ENCODE assay signal across 8 cellular contexts in the genomic region with DNA sequence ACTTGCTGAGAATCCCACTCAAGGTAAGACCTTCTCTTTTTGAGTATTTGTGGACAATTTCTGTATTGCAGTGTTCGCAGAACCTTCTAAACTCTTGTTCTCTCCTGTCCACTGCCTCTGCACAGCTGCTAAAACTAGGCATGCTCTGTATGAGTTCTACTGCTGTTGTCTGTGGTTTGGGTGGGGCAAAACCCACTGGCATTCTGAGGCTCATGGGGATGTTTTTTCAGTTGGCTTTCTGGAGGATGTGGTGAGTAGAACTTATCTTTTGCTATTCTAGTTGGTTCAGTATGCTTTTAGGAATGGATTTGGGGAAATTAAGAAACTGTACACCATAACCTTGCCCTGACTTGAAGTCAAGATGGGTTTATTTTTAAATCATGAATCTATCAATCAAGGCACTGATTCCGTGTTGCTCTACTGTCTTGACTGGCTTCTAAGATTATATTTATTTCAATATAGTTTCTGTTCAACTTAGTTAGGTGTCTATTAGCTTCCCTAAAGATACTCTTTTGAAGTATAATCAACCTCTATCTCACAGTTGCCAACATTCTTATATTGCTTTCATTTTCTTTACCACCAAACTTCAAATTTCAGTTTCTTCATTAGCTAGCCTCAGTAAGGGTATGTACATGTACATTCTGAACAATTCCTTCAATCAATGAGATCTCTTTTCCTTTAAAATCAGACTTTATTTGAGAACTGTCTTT. TPM values are rescaled to one million over a fixed set of nuclear protein-coding genes. Genes with fewer than 3 reads are reported as not detected.
DNase-seq lines count a peak whose midpoint lies in the region; ATAC-seq and TF ChIP-seq lines count a peak whose summit lies in the region.

No MANE protein-coding gene starts in this region.

- peak overlapping the region; percentile 25 for H3K4me3 ChIP-seq in NB4 (ENCODE audit: low read depth, low read length)

- no peak for TF ChIP-seq POLR2A in NB4 (IDR thresholded peaks at IDR 0.05; ENCODE audit: extremely low read depth, insufficient read length)

- DNase-seq in NB4 (ENCODE audit: low read depth) (peak; percentile 91), iris pigment epithelial cell (ENCODE audit: low read depth) (peak; percentile 77), dermis blood vessel endothelial cell (no peak), NCI-H1694 treated with DMSO at 0.1 percent for 48 hours (lab: John Stamatoyannopoulos, UW) (no peak), iPS-NIHi7 (ENCODE audit: extremely low spot score) (no peak)
- peak; percentile 43 for DNase-seq in activated T-cell treated with anti-CD3 and anti-CD28 coated beads, Interleukin-2, amount 50 U/mL, for 1 hour

- TF ChIP-seq CTCF in NB4 (IDR thresholded peaks at IDR 0.05; ENCODE audit: low read depth, low read length), result no peak

- ATAC-seq in GM18499 (IDR thresholded peaks at IDR 0.05; ENCODE audit: insufficient read depth, unreplicated experiment) (peak; percentile 78), HG02588 (IDR thresholded peaks at IDR 0.05; ENCODE audit: unreplicated experiment) (peak; percentile 90)

RNA-seq across cellular contexts. Expression of a gene that starts 25.0 kb away (rescaled TPM):
- 27.6 and 45.5 TPM in 2 replicates for total RNA-seq in dermis blood vessel endothelial cell

Comparison
In these comparisons a context has a peak if more than half of its experiments do, and no peak if none do; other contexts are left out.
1. DNase-seq: peak in NB4 (single experiment), activated T-cell treated with anti-CD3 and anti-CD28 coated beads, Interleukin-2, amount 50 U/mL, for 1 hour (single experiment) and iris pigment epithelial cell (single experiment); none in dermis blood vessel endothelial cell (single experiment), NCI-H1694 treated with DMSO at 0.1 percent for 48 hours (single experiment) and iPS-NIHi7 (single experiment).